In genomic region chr12:12941450-12942350, GRCh38 we compare ENCODE assay signal across 16 cellular contexts. TPM values are rescaled to one million over a fixed set of nuclear protein-coding genes. Genes with fewer than 3 reads are reported as not detected.
"Had no signal": no experiment of that assay in that cellular context is flagged by ENCODE, and none has a peak within 500 bp of the region (broad histone marks: within the 10 kb centered on the region; RNA-seq: fewer than 3 reads in every experiment).

No MANE protein-coding gene starts in this region.

- DNase-seq: activated CD4-positive, alpha-beta memory T cell treated with anti-CD3 and anti-CD28 coated beads for 36 hours; activated naive CD4-positive, alpha-beta T cell treated with Interleukin-2 at 50 U/mL for 16 hours; colonic mucosa; hippocampal formation; lower lobe of right lung; retina; small intestine; SW 1271 had no signal

- H3K36me3 ChIP-seq: colonic mucosa, lower lobe of right lung, neural progenitor cell, tibial nerve had no signal

- H3K27ac ChIP-seq: colonic mucosa, lower lobe of right lung, neural progenitor cell, tibial nerve had no signal

- H3K27me3 Mint-ChIP-seq: activated CD4-positive, alpha-beta memory T cell treated with anti-CD3 and anti-CD28 coated beads for 36 hours had no signal

- H3K27ac Mint-ChIP-seq: activated CD4-positive, alpha-beta memory T cell treated with anti-CD3 and anti-CD28 coated beads for 36 hours; activated T-helper 1 cell treated with anti-CD3 and anti-CD28 coated beads, Interleukin-12 subunit alpha, Interleukin-12 subunit beta, Interleukin-2, Interleukin-4 antibody, amounts not matched to agents 30 ng/mL and 10 ng/mL and 1 ng/mL, durations not matched to agents 14 hours and 24 hours and 36 hours; mesothelial cell of epicardium; neural progenitor cell; stimulated activated effector memory CD8-positive, alpha-beta T cell treated with anti-CD3 and anti-CD28 coated beads, Interleukin-12 subunit alpha, Interleukin-12 subunit beta, amount 100 ng/mL, for 72 hours had no signal

- H3K9me3 ChIP-seq: colonic mucosa, lower lobe of right lung, tibial nerve had no signal

- FAIRE-seq: small intestine had no signal

- H3K4me1 Mint-ChIP-seq: mesothelial cell of epicardium; neural progenitor cell; stimulated activated effector memory CD8-positive, alpha-beta T cell treated with anti-CD3 and anti-CD28 coated beads, Interleukin-12 subunit alpha, Interleukin-12 subunit beta, amount 100 ng/mL, for 72 hours had no signal

- H3K4me3 ChIP-seq: colonic mucosa, lower lobe of right lung, neural progenitor cell, tibial nerve had no signal

- H3K4me3 Mint-ChIP-seq: activated CD4-positive, alpha-beta memory T cell treated with anti-CD3 and anti-CD28 coated beads for 36 hours; activated T-helper 1 cell treated with anti-CD3 and anti-CD28 coated beads, Interleukin-12 subunit alpha, Interleukin-12 subunit beta, Interleukin-2, Interleukin-4 antibody, amounts not matched to agents 30 ng/mL and 10 ng/mL and 1 ng/mL, durations not matched to agents 14 hours and 24 hours and 36 hours; mesothelial cell of epicardium; neural progenitor cell; stimulated activated effector memory CD8-positive, alpha-beta T cell treated with anti-CD3 and anti-CD28 coated beads, Interleukin-12 subunit alpha, Interleukin-12 subunit beta, amount 100 ng/mL, for 72 hours had no signal

- H3K4me1 ChIP-seq: colonic mucosa, lower lobe of right lung, neural progenitor cell had no signal

- H3K36me3 Mint-ChIP-seq: activated CD4-positive, alpha-beta memory T cell treated with anti-CD3 and anti-CD28 coated beads for 36 hours; mesothelial cell of epicardium; neural progenitor cell; stimulated activated effector memory CD8-positive, alpha-beta T cell treated with anti-CD3 and anti-CD28 coated beads, Interleukin-12 subunit alpha, Interleukin-12 subunit beta, amount 100 ng/mL, for 72 hours had no signal

- H3K27me3 ChIP-seq: colonic mucosa, neural progenitor cell, tibial nerve had no signal

- H3K9me3 Mint-ChIP-seq: activated CD4-positive, alpha-beta memory T cell treated with anti-CD3 and anti-CD28 coated beads for 36 hours; activated T-helper 1 cell treated with anti-CD3 and anti-CD28 coated beads, Interleukin-12 subunit alpha, Interleukin-12 subunit beta, Interleukin-2, Interleukin-4 antibody, amounts not matched to agents 30 ng/mL and 10 ng/mL and 1 ng/mL, durations not matched to agents 14 hours and 24 hours and 36 hours; mesothelial cell of epicardium; neural progenitor cell; stimulated activated effector memory CD8-positive, alpha-beta T cell treated with anti-CD3 and anti-CD28 coated beads, Interleukin-12 subunit alpha, Interleukin-12 subunit beta, amount 100 ng/mL, for 72 hours had no signal

RNA-seq across cellular contexts. Expression of gene GPRC5D, which starts 10.3 kb away (rescaled TPM):
- total RNA-seq: activated T-helper 1 cell treated with anti-CD3 and anti-CD28 coated beads, Interleukin-12 subunit alpha, Interleukin-12 subunit beta, Interleukin-2, Interleukin-4 antibody, amounts not matched to agents 30 ng/mL and 10 ng/mL and 1 ng/mL, durations not matched to agents 14 hours and 24 hours and 36 hours; cardiac septum; fibroblast of lung; lower lobe of right lung; mesothelial cell of epicardium; myocyte; tibial nerve had no signal

RNA-seq across cellular contexts. Expression of gene GPRC5A, which starts 50.3 kb away (rescaled TPM):
- total RNA-seq: activated T-helper 1 cell treated with anti-CD3 and anti-CD28 coated beads, Interleukin-12 subunit alpha, Interleukin-12 subunit beta, Interleukin-2, Interleukin-4 antibody, amounts not matched to agents 30 ng/mL and 10 ng/mL and 1 ng/mL, durations not matched to agents 14 hours and 24 hours and 36 hours had no signal
